In genomic region chr13:59747529-59747928, GRCh38 we compare ENCODE assay signal across 1 cellular context.
TF ChIP-seq lines count a peak whose summit lies in the region.

No MANE protein-coding gene starts in this region.

TF ChIP-seq in HepG2, 621 proteins besides CTCF, POLR2A, EP300 and RAD21 (continued from another document):
- TF ChIP-seq ZNF607 (CRISPR knock-in tag; IDR thresholded peaks at IDR 0.05; ENCODE audit: borderline replicate concordance) = no peak
- TF ChIP-seq ZNF12 (CRISPR knock-in tag; IDR thresholded peaks at IDR 0.05) = no peak
- no peak for TF ChIP-seq PPARG (CRISPR knock-in tag; conservative IDR thresholded peaks at IDR 0.05)
- TF ChIP-seq ZNF577 (CRISPR knock-in tag; IDR thresholded peaks at IDR 0.05; ENCODE audit: borderline replicate concordance, low read depth) = no peak
